ENCODE assay signal across 36 cellular contexts in genomic region chr5:88113429-88113828, GRCh38.
"Had no signal": no experiment of that assay in that cellular context is flagged by ENCODE, and none has a peak within 500 bp of the region (broad histone marks: within the 10 kb centered on the region; RNA-seq: fewer than 3 reads in every experiment).

No MANE protein-coding gene starts in this region.

- H3K9me3 Mint-ChIP-seq: activated B cell treated with CpG ODN at 0.5 μM for 24 hours; activated naive CD4-positive, alpha-beta T cell treated with anti-CD3 and anti-CD28 coated beads for 36 hours; activated naive CD4-positive, alpha-beta T cell treated with anti-CD3 and anti-CD28 coated beads, Interleukin-2, amount 50 U/mL, for 24 hours; activated naive CD8-positive, alpha-beta T cell treated with anti-CD3 and anti-CD28 coated beads for 36 hours; activated naive CD8-positive, alpha-beta T cell treated with anti-CD3 and anti-CD28 coated beads, Interleukin-2, amount 50 U/mL, for 24 hours; activated T-helper 1 cell treated with anti-CD3 and anti-CD28 coated beads, Interleukin-12 subunit alpha, Interleukin-12 subunit beta, Interleukin-2, Interleukin-4 antibody, amounts not matched to agents 30 ng/mL and 10 ng/mL and 1 ng/mL, durations not matched to agents 14 hours and 24 hours and 36 hours; activated T-helper 2 cell treated with anti-CD3 and anti-CD28 coated beads, Interferon-gamma antibody, Interleukin-2, Interleukin-4, amounts not matched to agents 10 μg/mL and 5 μg/mL and 100 μg/mL, durations not matched to agents 14 hours and 24 hours and 36 hours; effector memory CD8-positive, alpha-beta T cell; T-helper 2 cell treated with Interferon-gamma antibody and Interleukin-4, amounts not matched to agents 5 μg/mL and 100 μg/mL, for 36 hours had no signal

- H3K4me1 Mint-ChIP-seq: activated B cell treated with CpG ODN at 0.5 μM for 24 hours; activated CD8-positive, alpha-beta memory T cell treated with anti-CD3 and anti-CD28 coated beads, Interleukin-2, amount 10 ng/mL, durations not matched to agents 7 days and 5 days; activated naive CD4-positive, alpha-beta T cell treated with anti-CD3 and anti-CD28 coated beads, Interleukin-2, amount 50 U/mL, for 24 hours; activated naive CD8-positive, alpha-beta T cell treated with anti-CD3 and anti-CD28 coated beads for 36 hours; activated naive CD8-positive, alpha-beta T cell treated with anti-CD3 and anti-CD28 coated beads, Interleukin-2, amount 50 U/mL, for 24 hours; T-helper 17 cell had no signal

- H3K9me3 ChIP-seq: adrenal gland, body of pancreas, esophagus muscularis mucosa, gastroesophageal sphincter had no signal

- H3K4me3 ChIP-seq: adrenal gland, body of pancreas, esophagus muscularis mucosa, gastroesophageal sphincter had no signal

- H3K36me3 Mint-ChIP-seq: activated CD8-positive, alpha-beta memory T cell treated with anti-CD3 and anti-CD28 coated beads, Interleukin-2, amount 10 ng/mL, durations not matched to agents 7 days and 5 days; activated naive CD4-positive, alpha-beta T cell treated with anti-CD3 and anti-CD28 coated beads, Interleukin-2, amount 50 U/mL, for 24 hours; activated naive CD8-positive, alpha-beta T cell treated with anti-CD3 and anti-CD28 coated beads for 36 hours had no signal

- DNase-seq: activated B cell treated with CpG ODN at 0.5 μM for 24 hours; activated CD4-positive, alpha-beta T cell treated with anti-CD3 and anti-CD28 coated beads for 48 hours; activated CD4-positive, alpha-beta T cell treated with anti-CD3 and anti-CD28 coated beads, Interleukin-2, amount 50 U/mL, for 1 hour; activated CD4-positive, alpha-beta T cell treated with anti-CD3 and anti-CD28 coated beads, Interleukin-2, amount 50 U/mL, for 48 hours; activated CD8-positive, alpha-beta memory T cell treated with anti-CD3 and anti-CD28 coated beads, Interleukin-2, amount 10 ng/mL, durations not matched to agents 7 days and 5 days; activated CD8-positive, alpha-beta memory T cell treated with anti-CD3 and anti-CD28 coated beads, Interleukin-2, amount 50 U/mL, for 4 hours; activated CD8-positive, alpha-beta T cell treated with anti-CD3 and anti-CD28 coated beads, Interleukin-2, amount 10 ng/mL, durations not matched to agents 7 days and 5 days; activated effector memory CD4-positive, alpha-beta T cell treated with anti-CD3 and anti-CD28 coated beads, Interleukin-2, amount 50 U/mL, for 16 hours; activated naive CD4-positive, alpha-beta T cell treated with anti-CD3 and anti-CD28 coated beads for 36 hours; activated naive CD8-positive, alpha-beta T cell treated with anti-CD3 and anti-CD28 coated beads for 36 hours; activated naive CD8-positive, alpha-beta T cell treated with anti-CD3 and anti-CD28 coated beads, Interleukin-2, amount 50 U/mL, for 24 hours; activated T-cell treated with anti-CD3 and anti-CD28 coated beads, Interleukin-2, amount 50 U/mL, for 1 hour; activated T-cell treated with anti-CD3 and anti-CD28 coated beads, Interleukin-2, amount 50 U/mL, for 48 hours; adrenal gland; amygdala; aorta; body of pancreas; caudate nucleus; cortex of kidney; dermis blood vessel endothelial cell; effector CD4-positive, alpha-beta T cell; effector memory CD8-positive, alpha-beta T cell; erythroblast; foreskin melanocyte; head of caudate nucleus; T-helper 1 cell; T-helper 17 cell; T1000; WERI-Rb-1 had no signal

- H3K4me3 Mint-ChIP-seq: activated B cell treated with CpG ODN at 0.5 μM for 24 hours; activated CD8-positive, alpha-beta memory T cell treated with anti-CD3 and anti-CD28 coated beads, Interleukin-2, amount 10 ng/mL, durations not matched to agents 7 days and 5 days; activated CD8-positive, alpha-beta T cell treated with anti-CD3 and anti-CD28 coated beads, Interleukin-2, amount 10 ng/mL, durations not matched to agents 7 days and 5 days; activated naive CD4-positive, alpha-beta T cell treated with anti-CD3 and anti-CD28 coated beads for 36 hours; activated naive CD4-positive, alpha-beta T cell treated with anti-CD3 and anti-CD28 coated beads, Interleukin-2, amount 50 U/mL, for 24 hours; activated naive CD8-positive, alpha-beta T cell treated with anti-CD3 and anti-CD28 coated beads for 36 hours; activated naive CD8-positive, alpha-beta T cell treated with anti-CD3 and anti-CD28 coated beads, Interleukin-2, amount 50 U/mL, for 24 hours; activated T-helper 1 cell treated with anti-CD3 and anti-CD28 coated beads, Interleukin-12 subunit alpha, Interleukin-12 subunit beta, Interleukin-2, Interleukin-4 antibody, amounts not matched to agents 30 ng/mL and 10 ng/mL and 1 ng/mL, durations not matched to agents 14 hours and 24 hours and 36 hours; effector memory CD8-positive, alpha-beta T cell; T-helper 17 cell; T-helper 2 cell treated with Interferon-gamma antibody and Interleukin-4, amounts not matched to agents 5 μg/mL and 100 μg/mL, for 36 hours had no signal

- H3K27me3 Mint-ChIP-seq: activated B cell treated with CpG ODN at 0.5 μM for 24 hours had no signal

- H3K27me3 ChIP-seq: adrenal gland, body of pancreas, esophagus muscularis mucosa, gastroesophageal sphincter had no signal

- H3K27ac Mint-ChIP-seq: activated B cell treated with CpG ODN at 0.5 μM for 24 hours; activated CD8-positive, alpha-beta memory T cell treated with anti-CD3 and anti-CD28 coated beads, Interleukin-2, amount 10 ng/mL, durations not matched to agents 7 days and 5 days; activated CD8-positive, alpha-beta T cell treated with anti-CD3 and anti-CD28 coated beads, Interleukin-2, amount 10 ng/mL, durations not matched to agents 7 days and 5 days; activated naive CD4-positive, alpha-beta T cell treated with anti-CD3 and anti-CD28 coated beads for 36 hours; activated naive CD4-positive, alpha-beta T cell treated with anti-CD3 and anti-CD28 coated beads, Interleukin-2, amount 50 U/mL, for 24 hours; activated naive CD8-positive, alpha-beta T cell treated with anti-CD3 and anti-CD28 coated beads for 36 hours; activated naive CD8-positive, alpha-beta T cell treated with anti-CD3 and anti-CD28 coated beads, Interleukin-2, amount 50 U/mL, for 24 hours; activated T-helper 1 cell treated with anti-CD3 and anti-CD28 coated beads, Interleukin-12 subunit alpha, Interleukin-12 subunit beta, Interleukin-2, Interleukin-4 antibody, amounts not matched to agents 30 ng/mL and 10 ng/mL and 1 ng/mL, durations not matched to agents 14 hours and 24 hours and 36 hours; activated T-helper 2 cell treated with anti-CD3 and anti-CD28 coated beads, Interferon-gamma antibody, Interleukin-2, Interleukin-4, amounts not matched to agents 10 μg/mL and 5 μg/mL and 100 μg/mL, durations not matched to agents 14 hours and 24 hours and 36 hours; effector memory CD8-positive, alpha-beta T cell; T-helper 17 cell; T-helper 2 cell treated with Interferon-gamma antibody and Interleukin-4, amounts not matched to agents 5 μg/mL and 100 μg/mL, for 36 hours had no signal

- ATAC-seq: activated CD4-positive, CD25-positive, alpha-beta regulatory T cell treated with anti-CD3 and anti-CD28 coated beads, Interleukin-2, amount 50 U/mL, for 24 hours; activated CD8-positive, alpha-beta memory T cell treated with anti-CD3 and anti-CD28 coated beads, Interleukin-2, amount 10 ng/mL, durations not matched to agents 7 days and 5 days; activated CD8-positive, alpha-beta T cell treated with anti-CD3 and anti-CD28 coated beads, Interleukin-2, amount 10 ng/mL, durations not matched to agents 7 days and 5 days; activated naive CD8-positive, alpha-beta T cell treated with anti-CD3 and anti-CD28 coated beads, Interleukin-2, amount 50 U/mL, for 24 hours; body of pancreas; effector memory CD8-positive, alpha-beta T cell; gastroesophageal sphincter; T-helper 17 cell had no signal

- H3K4me1 ChIP-seq: body of pancreas, esophagus muscularis mucosa, gastroesophageal sphincter had no signal

- H3K27ac ChIP-seq: adrenal gland, body of pancreas, esophagus muscularis mucosa, gastroesophageal sphincter, WERI-Rb-1 had no signal

- H3K36me3 ChIP-seq: adrenal gland, esophagus muscularis mucosa, gastroesophageal sphincter, WERI-Rb-1 had no signal
